ENCODE assay signal across 26 cellular contexts in genomic region chr12:93860659-93861373, GRCh38.
A peak's percentile ranks its signal among the peaks of the same experiment; 100 is the strongest.
DNase-seq lines count a peak whose midpoint lies in the region; ATAC-seq and TF ChIP-seq lines count a peak whose summit lies in the region.
"Had no signal": no experiment of that assay in that cellular context is flagged by ENCODE, and none has a peak within 500 bp of the region (broad histone marks: within the 10 kb centered on the region; RNA-seq: fewer than 3 reads in every experiment).

No MANE protein-coding gene starts in this region.

- peak; percentile 82 for ATAC-seq in stimulated activated naive CD8-positive, alpha-beta T cell treated with anti-CD3 and anti-CD28 coated beads, Interleukin-15, amount 100 ng/mL, for 72 hours
- no peak for ATAC-seq in stimulated activated naive CD8-positive, alpha-beta T cell treated with anti-CD3 and anti-CD28 coated beads, Interleukin-15, Interleukin-2, amounts not matched to agents 100 U/mL and 50 U/mL, for 24 hours
- ATAC-seq in T-helper 17 cell, result no peak
- ATAC-seq in naive thymus-derived CD4-positive, alpha-beta T cell, result no peak
- ATAC-seq: mucosa of descending colon had no signal

- peaks cover 16% of the 10 kb centered on the region for H3K4me1 Mint-ChIP-seq in stimulated activated naive CD8-positive, alpha-beta T cell treated with anti-CD3 and anti-CD28 coated beads, Interleukin-15, amount 100 ng/mL, for 72 hours
- H3K4me1 Mint-ChIP-seq in T-helper 17 cell (peaks cover 9% of the 10 kb centered on the region), type B pancreatic cell (ENCODE audit: unreplicated experiment) (peaks cover 20% of the 10 kb centered on the region), chondrocyte (ENCODE audit: low read depth) (no peaks in the 10 kb centered on the region)
- peaks cover 4% of the 10 kb centered on the region for H3K4me1 Mint-ChIP-seq in activated naive CD4-positive, alpha-beta T cell treated with anti-CD3 and anti-CD28 coated beads, Interleukin-2, amount 10 ng/mL, durations not matched to agents 7 days and 5 days
- H3K4me1 Mint-ChIP-seq in naive thymus-derived CD4-positive, alpha-beta T cell, result peaks cover 0 to 17% (median 0%) of the 10 kb centered on the region in 7 donors

- H3K36me3 ChIP-seq in esophagus muscularis mucosa, result no peaks in the 10 kb centered on the region
- H3K36me3 ChIP-seq in naive thymus-derived CD4-positive, alpha-beta T cell (ENCODE audit: control insufficient read depth in 2 of 3, insufficient read depth in 3 of 3, low read length in 3 of 3), result no peaks in the 10 kb centered on the region
- H3K36me3 ChIP-seq: esophagus squamous epithelium, sigmoid colon, SJSA1 had no signal

- H3K4me3 Mint-ChIP-seq in stimulated activated naive CD8-positive, alpha-beta T cell treated with anti-CD3 and anti-CD28 coated beads, Interleukin-15, amount 100 ng/mL, for 72 hours, result peak overlapping the region in 1 of 2 donors; percentile 10
- H3K4me3 Mint-ChIP-seq in T-helper 17 cell (no peak overlapping the region), type B pancreatic cell (no peak overlapping the region), chondrocyte (ENCODE audit: unreplicated experiment) (no peak overlapping the region)
- no peak overlapping the region for H3K4me3 Mint-ChIP-seq in activated naive CD4-positive, alpha-beta T cell treated with anti-CD3 and anti-CD28 coated beads, Interleukin-2, amount 10 ng/mL, durations not matched to agents 7 days and 5 days
- no peak overlapping the region for H3K4me3 Mint-ChIP-seq in naive thymus-derived CD4-positive, alpha-beta T cell
- H3K4me3 Mint-ChIP-seq: CD14-positive monocyte had no signal

- POLR2A ChIA-PET in naive thymus-derived CD4-positive, alpha-beta T cell (lab: Charles Lee), result no interaction called here

- no peaks in the 10 kb centered on the region for H3K27me3 ChIP-seq in esophagus muscularis mucosa
- H3K27me3 ChIP-seq in naive thymus-derived CD4-positive, alpha-beta T cell (ENCODE audit: control insufficient read depth in 2 of 2, insufficient read depth in 2 of 2, low read length in 2 of 2), result no peaks in the 10 kb centered on the region
- H3K27me3 ChIP-seq: esophagus squamous epithelium, sigmoid colon, SJSA1, stomach, tibial nerve had no signal

- H3K9me3 Mint-ChIP-seq in stimulated activated naive CD8-positive, alpha-beta T cell treated with anti-CD3 and anti-CD28 coated beads, Interleukin-15, amount 100 ng/mL, for 72 hours, result peaks cover 10 to 22% of the 10 kb centered on the region in 2 donors
- H3K9me3 Mint-ChIP-seq in type B pancreatic cell (peaks cover 4% of the 10 kb centered on the region), chondrocyte (ENCODE audit: low read depth) (peaks cover 7% of the 10 kb centered on the region)
- H3K9me3 Mint-ChIP-seq in activated naive CD4-positive, alpha-beta T cell treated with anti-CD3 and anti-CD28 coated beads, Interleukin-2, amount 10 ng/mL, durations not matched to agents 7 days and 5 days, result peaks cover 19% of the 10 kb centered on the region
- H3K9me3 Mint-ChIP-seq in naive thymus-derived CD4-positive, alpha-beta T cell, result peaks cover 0 to 23% (median 15%) of the 10 kb centered on the region in 11 donors

- H3K27ac ChIP-seq in esophagus muscularis mucosa (replicated peaks in 1 of 4), result no peak overlapping the region
- H3K27ac ChIP-seq in naive thymus-derived CD4-positive, alpha-beta T cell (ENCODE audit: low read depth, low read length), result no peak overlapping the region
- H3K27ac ChIP-seq: esophagus squamous epithelium, GM23248, sigmoid colon, SJSA1, stomach, tibial nerve had no signal

- peak overlapping the region in 1 of 2 donors; percentile 82 for H3K27ac Mint-ChIP-seq in stimulated activated naive CD8-positive, alpha-beta T cell treated with anti-CD3 and anti-CD28 coated beads, Interleukin-15, amount 100 ng/mL, for 72 hours
- peak overlapping the region; percentile 72 for H3K27ac Mint-ChIP-seq in T-helper 17 cell
- H3K27ac Mint-ChIP-seq in type B pancreatic cell, result peak overlapping the region; percentile 49
- H3K27ac Mint-ChIP-seq in chondrocyte (ENCODE audit: unreplicated experiment), result no peak overlapping the region
- no peak overlapping the region for H3K27ac Mint-ChIP-seq in activated naive CD4-positive, alpha-beta T cell treated with anti-CD3 and anti-CD28 coated beads, Interleukin-2, amount 10 ng/mL, durations not matched to agents 7 days and 5 days
- no peak overlapping the region for H3K27ac Mint-ChIP-seq in naive thymus-derived CD4-positive, alpha-beta T cell

- H3K36me3 Mint-ChIP-seq in T-helper 17 cell (ENCODE audit: low read depth) (peaks cover 5% of the 10 kb centered on the region), type B pancreatic cell (peaks cover 4% of the 10 kb centered on the region), chondrocyte (ENCODE audit: low read depth) (peaks cover 6% of the 10 kb centered on the region)
- H3K36me3 Mint-ChIP-seq in activated naive CD4-positive, alpha-beta T cell treated with anti-CD3 and anti-CD28 coated beads, Interleukin-2, amount 10 ng/mL, durations not matched to agents 7 days and 5 days, result peaks cover 2% of the 10 kb centered on the region
- H3K36me3 Mint-ChIP-seq in naive thymus-derived CD4-positive, alpha-beta T cell, result peaks cover 5 to 40% (median 31%) of the 10 kb centered on the region in 5 donors
- H3K36me3 Mint-ChIP-seq: CD14-positive monocyte had no signal

- CTCF ChIA-PET in activated naive CD4-positive, alpha-beta T cell treated with anti-CD3 and anti-CD28 coated beads, Interleukin-2, amount 10 ng/mL, durations not matched to agents 7 days and 5 days (lab: Charles Lee), result no interaction called here
- CTCF ChIA-PET in naive thymus-derived CD4-positive, alpha-beta T cell (lab: Charles Lee), result no interaction called here

- H3K9me3 ChIP-seq in T-helper 17 cell (ENCODE audit: control insufficient read depth, low read length, poor library complexity, severe bottlenecking), result peaks cover 5% of the 10 kb centered on the region
- H3K9me3 ChIP-seq in esophagus muscularis mucosa, result peaks cover 0 to 15% (median 11%) of the 10 kb centered on the region in 4 donors
- peaks cover 0 to 16% (median 10%) of the 10 kb centered on the region in 3 experiments for H3K9me3 ChIP-seq in naive thymus-derived CD4-positive, alpha-beta T cell (ENCODE audit: control insufficient read depth in 2 of 3, low read length in 3 of 3)

- H3K4me1 ChIP-seq in esophagus muscularis mucosa, result peaks cover 0 to 11% (median 7%) of the 10 kb centered on the region in 4 donors
- H3K4me1 ChIP-seq in naive thymus-derived CD4-positive, alpha-beta T cell (ENCODE audit: control insufficient read depth in 2 of 2, insufficient read depth in 2 of 2, low read length in 2 of 2), result no peaks in the 10 kb centered on the region

- intact Hi-C loops in esophagus muscularis mucosa (cut with DNase I), result no loop called here
- intact Hi-C loops in naive thymus-derived CD4-positive, alpha-beta T cell (cut with micrococcal nuclease), result no loop called here

- H3K27me3 Mint-ChIP-seq in stimulated activated naive CD8-positive, alpha-beta T cell treated with anti-CD3 and anti-CD28 coated beads, Interleukin-15, amount 100 ng/mL, for 72 hours, result no peaks in the 10 kb centered on the region
- H3K27me3 Mint-ChIP-seq in T-helper 17 cell (no peaks in the 10 kb centered on the region), type B pancreatic cell (no peaks in the 10 kb centered on the region), chondrocyte (ENCODE audit: low read depth) (no peaks in the 10 kb centered on the region)
- H3K27me3 Mint-ChIP-seq in activated naive CD4-positive, alpha-beta T cell treated with anti-CD3 and anti-CD28 coated beads, Interleukin-2, amount 10 ng/mL, durations not matched to agents 7 days and 5 days, result peaks cover 4% of the 10 kb centered on the region
- H3K27me3 Mint-ChIP-seq in naive thymus-derived CD4-positive, alpha-beta T cell, result no peaks in the 10 kb centered on the region

- no peak for TF ChIP-seq POLR2A in esophagus muscularis mucosa (IDR thresholded peaks at IDR 0.05; ENCODE audit: low read depth)

- no peak overlapping the region for H3K4me3 ChIP-seq in esophagus muscularis mucosa
- H3K4me3 ChIP-seq in naive thymus-derived CD4-positive, alpha-beta T cell (ENCODE audit: low read length), result no peak overlapping the region
- H3K4me3 ChIP-seq: esophagus squamous epithelium, GM23248, mucosa of descending colon, sigmoid colon, SJSA1, stomach, tibial nerve had no signal

- DNase-seq in stimulated activated naive CD8-positive, alpha-beta T cell treated with anti-CD3 and anti-CD28 coated beads, Interleukin-15, amount 100 ng/mL, for 72 hours, result peak in 1 of 2 donors; percentile 37
- DNase-seq in stimulated activated naive CD8-positive, alpha-beta T cell treated with anti-CD3 and anti-CD28 coated beads, Interleukin-15, Interleukin-2, amounts not matched to agents 100 U/mL and 50 U/mL, for 24 hours, result no peak
- no peak for DNase-seq in T-helper 17 cell
- peak; percentile 45 for DNase-seq in esophagus muscularis mucosa (ENCODE audit: extremely low spot score)
- no peak for DNase-seq in type B pancreatic cell (ENCODE audit: extremely low spot score, unreplicated experiment)
- DNase-seq in chondrocyte (ENCODE audit: low spot score), result no peak
- no peak for DNase-seq in activated naive CD4-positive, alpha-beta T cell treated with anti-CD3 and anti-CD28 coated beads, Interleukin-2, amount 10 ng/mL, durations not matched to agents 7 days and 5 days
- DNase-seq in naive thymus-derived CD4-positive, alpha-beta T cell, result no peak
- DNase-seq: activated CD4-positive, alpha-beta T cell treated with anti-CD3 and anti-CD28 coated beads for 1 hour; cortex of kidney; DMS 273 treated with DMSO at 0.1 percent for 48 hours; esophagus squamous epithelium; GDM1; GM23248; hypothalamus; KBM-7; MM.1S; mucosa of descending colon; NCI-H1436 treated with DMSO at 0.1 percent for 48 hours; posterior cingulate gyrus; sigmoid colon; stomach; T-helper 1 cell had no signal

- WGBS in esophagus muscularis mucosa, result 79% methylated on average over 7 of the region's 7 CpGs

- no peak for TF ChIP-seq EP300 in esophagus muscularis mucosa (IDR thresholded peaks at IDR 0.05)

- no peak for TF ChIP-seq CTCF in esophagus muscularis mucosa (IDR thresholded peaks at IDR 0.05)
- TF ChIP-seq CTCF in type B pancreatic cell (conservative IDR thresholded peaks at IDR 0.05), result no peak
- TF ChIP-seq CTCF in chondrocyte (IDR thresholded peaks at IDR 0.05), result no peak

Comparison
In these comparisons a context has a peak if more than half of its experiments do, and no peak if none do; other contexts are left out.
1. H3K27ac Mint-ChIP-seq: peak in T-helper 17 cell (single experiment) and type B pancreatic cell (single experiment); none in chondrocyte (single experiment), activated naive CD4-positive, alpha-beta T cell treated with anti-CD3 and anti-CD28 coated beads, Interleukin-2, amount 10 ng/mL, durations not matched to agents 7 days and 5 days (single experiment) and naive thymus-derived CD4-positive, alpha-beta T cell (0 of 9).